Comparison of ENCODE assay signal across 17 cellular contexts in genomic region chr12:42904683-42905418, GRCh38.
A peak's percentile ranks its signal among the peaks of the same experiment; 100 is the strongest.
DNase-seq lines count a peak whose midpoint lies in the region; ATAC-seq and TF ChIP-seq lines count a peak whose summit lies in the region.
"Had no signal": no experiment of that assay in that cellular context is flagged by ENCODE, and none has a peak within 500 bp of the region (broad histone marks: within the 10 kb centered on the region; RNA-seq: fewer than 3 reads in every experiment).

No MANE protein-coding gene starts in this region.

- H3K27ac Mint-ChIP-seq in GM23338: no peak overlapping the region
- H3K27ac Mint-ChIP-seq: activated CD4-positive, alpha-beta T cell treated with anti-CD3 and anti-CD28 coated beads, Interleukin-2, amount 10 ng/mL, durations not matched to agents 24 days and 14 days; activated naive CD4-positive, alpha-beta T cell treated with anti-CD3 and anti-CD28 coated beads, Interleukin-2, amount 50 U/mL, for 24 hours; CD4-positive, alpha-beta memory T cell had no signal

- H3K4me3 ChIP-seq in GM23338: no peak overlapping the region
- H3K4me3 ChIP-seq in esophagus muscularis mucosa: no peak overlapping the region
- H3K4me3 ChIP-seq in skeletal muscle tissue (ENCODE audit: low read length in 3 of 3): peak overlapping the region; percentile 30 to 52 (median 47)
- H3K4me3 ChIP-seq: suprapubic skin had no signal

- H3K9me3 Mint-ChIP-seq in GM23338: peaks cover 6% of the 10 kb centered on the region; the same call in 1 of the 3 replicates

- no peaks in the 10 kb centered on the region for H3K9me3 ChIP-seq in esophagus muscularis mucosa
- H3K9me3 ChIP-seq in skeletal muscle tissue (ENCODE audit: control insufficient read depth in 3 of 3, low read length in 3 of 3): no peaks in the 10 kb centered on the region
- H3K9me3 ChIP-seq: SK-N-SH, suprapubic skin had no signal

- H2AFZ ChIP-seq in GM23338: peak overlapping the region; percentile 80; the same call in 1 of the 2 replicates

- no peaks in the 10 kb centered on the region for H3K79me2 ChIP-seq in GM23338 (replicated peaks; ENCODE audit: insufficient read depth)

- H3K36me3 Mint-ChIP-seq in GM23338 (ENCODE audit: low read depth): peaks cover 8% of the 10 kb centered on the region; the same call in 2 of the 3 replicates
- H3K36me3 Mint-ChIP-seq: activated naive CD4-positive, alpha-beta T cell treated with anti-CD3 and anti-CD28 coated beads, Interleukin-2, amount 50 U/mL, for 24 hours; CD4-positive, alpha-beta memory T cell had no signal

- ATAC-seq in GM23338 (no peak), GM21619 (IDR thresholded peaks at IDR 0.05; ENCODE audit: unreplicated experiment) (no peak), HG03457 (IDR thresholded peaks at IDR 0.05; ENCODE audit: unreplicated experiment) (no peak)

- peak overlapping the region; percentile 64 to 74 (median 71) for H3K9ac ChIP-seq in skeletal muscle tissue (ENCODE audit: low read depth in 1 of 3, low read length in 3 of 3)
- H3K9ac ChIP-seq: SK-N-SH had no signal

- no peaks in the 10 kb centered on the region for H3K27me3 ChIP-seq in GM23338 (ENCODE audit: insufficient read depth)
- no peaks in the 10 kb centered on the region for H3K27me3 ChIP-seq in esophagus muscularis mucosa
- no peaks in the 10 kb centered on the region for H3K27me3 ChIP-seq in layer of hippocampus (ENCODE audit: control insufficient read depth, insufficient read depth, low read length)
- no peaks in the 10 kb centered on the region for H3K27me3 ChIP-seq in skeletal muscle tissue (ENCODE audit: control insufficient read depth in 3 of 3, insufficient read depth in 3 of 3, low read length in 3 of 3)
- H3K27me3 ChIP-seq: suprapubic skin had no signal

- no peaks in the 10 kb centered on the region for H4K20me1 ChIP-seq in GM23338 (replicated peaks; ENCODE audit: insufficient read depth)

- no peaks in the 10 kb centered on the region for H3K36me3 ChIP-seq in GM23338 (ENCODE audit: insufficient read depth)
- no peaks in the 10 kb centered on the region for H3K36me3 ChIP-seq in esophagus muscularis mucosa
- no peaks in the 10 kb centered on the region for H3K36me3 ChIP-seq in skeletal muscle tissue (ENCODE audit: control insufficient read depth in 3 of 3, insufficient read depth in 3 of 3, low read length in 3 of 3)
- H3K36me3 ChIP-seq: suprapubic skin had no signal

- H3K4me3 Mint-ChIP-seq in GM23338: no peak overlapping the region
- H3K4me3 Mint-ChIP-seq: activated CD4-positive, alpha-beta T cell treated with anti-CD3 and anti-CD28 coated beads, Interleukin-2, amount 10 ng/mL, durations not matched to agents 24 days and 14 days; activated naive CD4-positive, alpha-beta T cell treated with anti-CD3 and anti-CD28 coated beads, Interleukin-2, amount 50 U/mL, for 24 hours; CD4-positive, alpha-beta memory T cell had no signal

- TF ChIP-seq CTCF in GM23338 (conservative IDR thresholded peaks at IDR 0.05; ENCODE audit: low read depth in 2 of 2) (no peak), esophagus muscularis mucosa (IDR thresholded peaks at IDR 0.05) (no peak)

- DNase-seq in GM23338 (ENCODE audit: low spot score) (no peak), esophagus muscularis mucosa (ENCODE audit: extremely low spot score) (no peak), AG08395 (ENCODE audit: low spot score) (no peak)
- DNase-seq: activated CD4-positive, alpha-beta T cell treated with anti-CD3 and anti-CD28 coated beads, Interleukin-2, amount 10 ng/mL, durations not matched to agents 24 days and 14 days; CD4-positive, alpha-beta memory T cell; DMS79 treated with DMSO at 0.1 percent for 48 hours; KBM-7; NCI-H146; NCI-H526; SK-N-SH had no signal

- no peaks in the 10 kb centered on the region for H3F3A ChIP-seq in GM23338 (replicated peaks; ENCODE audit: low read depth)

- TF ChIP-seq POLR2A in esophagus muscularis mucosa (IDR thresholded peaks at IDR 0.05; ENCODE audit: low read depth): no peak

- TF ChIP-seq EP300 in esophagus muscularis mucosa (IDR thresholded peaks at IDR 0.05): no peak

- WGBS in esophagus muscularis mucosa: 49% methylated on average over 12 of the region's 12 CpGs

- H3K4me1 Mint-ChIP-seq in GM23338: peaks cover under 1% of the 10 kb centered on the region; the same call in 1 of the 3 replicates
- H3K4me1 Mint-ChIP-seq: activated CD4-positive, alpha-beta T cell treated with anti-CD3 and anti-CD28 coated beads, Interleukin-2, amount 10 ng/mL, durations not matched to agents 24 days and 14 days; activated naive CD4-positive, alpha-beta T cell treated with anti-CD3 and anti-CD28 coated beads, Interleukin-2, amount 50 U/mL, for 24 hours; CD4-positive, alpha-beta memory T cell had no signal

- no peaks in the 10 kb centered on the region for H3K27me3 Mint-ChIP-seq in GM23338 (ENCODE audit: insufficient read depth, low read depth, poor library complexity)
- H3K27me3 Mint-ChIP-seq: activated CD4-positive, alpha-beta T cell treated with anti-CD3 and anti-CD28 coated beads, Interleukin-2, amount 10 ng/mL, durations not matched to agents 24 days and 14 days; activated naive CD4-positive, alpha-beta T cell treated with anti-CD3 and anti-CD28 coated beads, Interleukin-2, amount 50 U/mL, for 24 hours; CD4-positive, alpha-beta memory T cell had no signal

- intact Hi-C loops in esophagus muscularis mucosa (cut with DNase I): no loop called here

- H3K9me2 ChIP-seq in GM23338 (ENCODE audit: insufficient read depth): peaks cover 9% of the 10 kb centered on the region; the same call in 1 of the 2 replicates
- H3K9me2 ChIP-seq: SK-N-SH had no signal

- H3K27ac ChIP-seq in GM23338 (ENCODE audit: low read depth): no peak overlapping the region
- H3K27ac ChIP-seq in esophagus muscularis mucosa (replicated peaks in 1 of 4): peak overlapping the region in 3 of 4 donors; percentile 7 to 34 (median 13)
- peak overlapping the region; percentile 20 for H3K27ac ChIP-seq in layer of hippocampus (ENCODE audit: low read depth, low read length)
- peak overlapping the region; percentile 92 for H3K27ac ChIP-seq in skeletal muscle tissue (ENCODE audit: low read depth, low read length)
- H3K27ac ChIP-seq: suprapubic skin, VCaP had no signal

- no peaks in the 10 kb centered on the region for H3K4me1 ChIP-seq in GM23338 (ENCODE audit: insufficient read depth)
- peaks cover 3 to 12% (median 7%) of the 10 kb centered on the region in 4 donors for H3K4me1 ChIP-seq in esophagus muscularis mucosa
- H3K4me1 ChIP-seq in skeletal muscle tissue (ENCODE audit: control insufficient read depth in 3 of 3, insufficient read depth in 3 of 3, low read length in 3 of 3): peaks cover 10 to 20% (median 17%) of the 10 kb centered on the region in 3 donors
- H3K4me1 ChIP-seq: suprapubic skin had no signal

- H3K4me2 ChIP-seq in GM23338: no peak overlapping the region
- H3K4me2 ChIP-seq: SK-N-SH had no signal

TF ChIP-seq in GM23338, 12 proteins besides CTCF, POLR2A, EP300 and RAD21:
- no peak for TF ChIP-seq EZH2phosphoT487 (IDR thresholded peaks at IDR 0.05; ENCODE audit: unreplicated experiment)
- no peak for TF ChIP-seq ETS1 (IDR thresholded peaks at IDR 0.05)

Comparison
In these comparisons a context has a peak if more than half of its experiments do, and no peak if none do; other contexts are left out.
1. H3K4me3 ChIP-seq: peak in skeletal muscle tissue (3 of 3); none in GM23338 (single experiment) and esophagus muscularis mucosa (0 of 4).